In genomic region chr7:22156205-22156604, GRCh38 we compare ENCODE assay signal across 11 cellular contexts.
DNase-seq lines count a peak whose midpoint lies in the region; ATAC-seq and TF ChIP-seq lines count a peak whose summit lies in the region.
"Had no signal": no experiment of that assay in that cellular context is flagged by ENCODE, and none has a peak within 500 bp of the region (broad histone marks: within the 10 kb centered on the region; RNA-seq: fewer than 3 reads in every experiment).

No MANE protein-coding gene starts in this region.

- no peak overlapping the region for H3K4me3 ChIP-seq in fibroblast of mammary gland (ENCODE audit: control insufficient read depth, low read depth, low read length)

- no peak for ATAC-seq in GM18909 (IDR thresholded peaks at IDR 0.05; ENCODE audit: poor library complexity, unreplicated experiment)
- ATAC-seq: stimulated activated memory B cell treated with anti-CD40 and anti-IgM and Interleukin-4, amounts not matched to agents 10 μg/mL and 1 μg/mL and 100 μg/mL, for 72 hours had no signal

- TF ChIP-seq CTCF in fibroblast of mammary gland (conservative IDR thresholded peaks at IDR 0.05; ENCODE audit: control insufficient read depth, insufficient read depth, low read depth, low read length) = no peak

- peak; percentile 75 for DNase-seq in HCEC 1CT
- DNase-seq in T1000 (lab: John Stamatoyannopoulos, UW) = peak; percentile 39
- peak; percentile 79 for DNase-seq in fibroblast of mammary gland (ENCODE audit: low read depth)
- peak; percentile 57 for DNase-seq in smooth muscle cell of the brain vasculature (ENCODE audit: low read depth, low spot score)
- DNase-seq in SIG-M5 treated with dmso at 0.1 percent for 504 hours (lab: John Stamatoyannopoulos, UW; ENCODE audit: unreplicated experiment) = no peak
- no peak for DNase-seq in LoVo (ENCODE audit: low spot score)
- DNase-seq: activated CD4-positive, alpha-beta memory T cell treated with anti-CD3 and anti-CD28 coated beads, Interleukin-2, amount 10 ng/mL, durations not matched to agents 7 days and 5 days; DND-41; NCI-H187 treated with DMSO at 0.1 percent for 48 hours had no signal

Comparison
In these comparisons a context has a peak if more than half of its experiments do, and no peak if none do; other contexts are left out.
1. DNase-seq: peak in HCEC 1CT (single experiment), T1000 (single experiment), fibroblast of mammary gland (single experiment) and smooth muscle cell of the brain vasculature (single experiment); none in SIG-M5 treated with dmso at 0.1 percent for 504 hours (single experiment) and LoVo (single experiment).